In genomic region chr13:72651196-72651595, GRCh38 we compare ENCODE assay signal across 11 cellular contexts.
DNase-seq lines count a peak whose midpoint lies in the region; ATAC-seq and TF ChIP-seq lines count a peak whose summit lies in the region.
"Had no signal": no experiment of that assay in that cellular context is flagged by ENCODE, and none has a peak within 500 bp of the region (broad histone marks: within the 10 kb centered on the region; RNA-seq: fewer than 3 reads in every experiment).

No MANE protein-coding gene starts in this region.

- no peak overlapping the region for H3K9ac ChIP-seq in PC-3 (ENCODE audit: low read length)

- no peaks in the 10 kb centered on the region for H3F3A ChIP-seq in PC-3 (ENCODE audit: low read length, unreplicated experiment)

- intact Hi-C loops in PC-3 (cut with micrococcal nuclease) (no loop called here), gastrocnemius medialis (cut with DNase I; ENCODE audit: low total_unique reads) (no loop called here)

- no TSS peak for BruUV-seq in PC-3 (replicated peaks; lab: Mats Ljungman, UMichigan)

- H3K9me2 ChIP-seq in PC-3 (replicated peaks; ENCODE audit: low read length): no peaks in the 10 kb centered on the region

- no peak overlapping the region for H3K4me3 ChIP-seq in PC-3 (ENCODE audit: low read length)
- H3K4me3 ChIP-seq in gastrocnemius medialis: no peak overlapping the region

- no peaks in the 10 kb centered on the region for H3K9me3 ChIP-seq in PC-3 (ENCODE audit: low read length)
- H3K9me3 ChIP-seq in gastrocnemius medialis: no peaks in the 10 kb centered on the region

- DNase-seq in ACHN (peak; percentile 2), PC-3 (peak; percentile 27), foreskin keratinocyte (peak in 1 of 2 donors; percentile 24), NCI-H2029 treated with DMSO at 0.1 percent for 48 hours (lab: John Stamatoyannopoulos, UW) (no peak), amniotic stem cell (lab: John Stamatoyannopoulos, UW) (no peak), gastrocnemius medialis (no peak), NCI-H1436 (lab: John Stamatoyannopoulos, UW) (no peak)
- DNase-seq: activated naive CD8-positive, alpha-beta T cell treated with anti-CD3 and anti-CD28 coated beads, Interleukin-2, amount 50 U/mL, for 24 hours; CD4-positive, alpha-beta T cell had no signal

- TF ChIP-seq CTCF in PC-3 (conservative IDR thresholded peaks at IDR 0.05; ENCODE audit: low read depth, low read length): peak; percentile 39; the same call in 1 of the 2 replicates
- TF ChIP-seq CTCF in foreskin keratinocyte (conservative IDR thresholded peaks at IDR 0.05): peak; percentile 69
- no peak for TF ChIP-seq CTCF in gastrocnemius medialis (IDR thresholded peaks at IDR 0.05 in 4 of 5, conservative IDR thresholded peaks at IDR 0.05 in 1 of 5)

- H3K79me2 ChIP-seq in PC-3 (ENCODE audit: low read length): no peaks in the 10 kb centered on the region

- no peaks in the 10 kb centered on the region for H4K20me1 ChIP-seq in PC-3 (ENCODE audit: low read length)

- H3K4me1 ChIP-seq in PC-3 (ENCODE audit: insufficient read depth, low read length): peaks cover 11% of the 10 kb centered on the region
- H3K4me1 ChIP-seq in foreskin keratinocyte: peaks cover 9% of the 10 kb centered on the region
- no peaks in the 10 kb centered on the region for H3K4me1 ChIP-seq in gastrocnemius medialis

- POLR2A ChIA-PET in PC-3 (lab: Charles Lee; ENCODE audit: unreplicated experiment): no interaction called here

- H3K36me3 ChIP-seq in PC-3 (ENCODE audit: low read depth, low read length): no peaks in the 10 kb centered on the region
- H3K36me3 ChIP-seq in gastrocnemius medialis: no peaks in the 10 kb centered on the region

- no peak overlapping the region for H2AFZ ChIP-seq in PC-3 (ENCODE audit: low read length)

- H3K27ac ChIP-seq in PC-3 (ENCODE audit: low read length) (no peak overlapping the region), foreskin keratinocyte (no peak overlapping the region), gastrocnemius medialis (no peak overlapping the region)
- H3K27ac ChIP-seq: HL-60 had no signal

- in situ Hi-C loops in ACHN (cut with HindIII; ENCODE audit: low pct_ligation_motif_present, low pct_unique_long_range_greater_than_20kb, low sequenced_read_pairs) (no loop called here), gastrocnemius medialis (cut with MboI; ENCODE audit: low sequenced_read_pairs in 4 of 4) (no loop called here)

- CTCF ChIA-PET in PC-3 (lab: Charles Lee): interaction anchor here (0.6 kb wide), 1 partner anchor 545 kb away, joined by 3 read pairs; no protein-coding TSS in a partner anchor

- H3K4me2 ChIP-seq in PC-3 (ENCODE audit: low read length): no peak overlapping the region

- TF ChIP-seq POLR2A in gastrocnemius medialis (IDR thresholded peaks at IDR 0.05): no peak

- ATAC-seq in HG03342 (IDR thresholded peaks at IDR 0.05; ENCODE audit: unreplicated experiment) (peak; percentile 51), PC-3 (no peak), foreskin keratinocyte (peak; percentile 58), gastrocnemius medialis (no peak)
- ATAC-seq: activated naive CD8-positive, alpha-beta T cell treated with anti-CD3 and anti-CD28 coated beads, Interleukin-2, amount 50 U/mL, for 24 hours had no signal

- H3K27me3 ChIP-seq in PC-3 (ENCODE audit: low read length) (peaks cover 8% of the 10 kb centered on the region; the same call in 1 of the 2 replicates), foreskin keratinocyte (no peaks in the 10 kb centered on the region), gastrocnemius medialis (no peaks in the 10 kb centered on the region)

Comparison
In these comparisons a context has a peak if more than half of its experiments do, and no peak if none do; other contexts are left out.
1. DNase-seq: peak in ACHN (single experiment) and PC-3 (single experiment); none in NCI-H2029 treated with DMSO at 0.1 percent for 48 hours (single experiment), amniotic stem cell (single experiment), gastrocnemius medialis (0 of 2) and NCI-H1436 (single experiment).
2. ATAC-seq: peak in HG03342 (single experiment) and foreskin keratinocyte (single experiment); none in PC-3 (single experiment) and gastrocnemius medialis (0 of 2).
3. CTCF ChIP-seq: peak in PC-3 (single experiment) and foreskin keratinocyte (single experiment); none in gastrocnemius medialis (0 of 5).